1 cellular context compared by ENCODE assay signal in the genomic region with DNA sequence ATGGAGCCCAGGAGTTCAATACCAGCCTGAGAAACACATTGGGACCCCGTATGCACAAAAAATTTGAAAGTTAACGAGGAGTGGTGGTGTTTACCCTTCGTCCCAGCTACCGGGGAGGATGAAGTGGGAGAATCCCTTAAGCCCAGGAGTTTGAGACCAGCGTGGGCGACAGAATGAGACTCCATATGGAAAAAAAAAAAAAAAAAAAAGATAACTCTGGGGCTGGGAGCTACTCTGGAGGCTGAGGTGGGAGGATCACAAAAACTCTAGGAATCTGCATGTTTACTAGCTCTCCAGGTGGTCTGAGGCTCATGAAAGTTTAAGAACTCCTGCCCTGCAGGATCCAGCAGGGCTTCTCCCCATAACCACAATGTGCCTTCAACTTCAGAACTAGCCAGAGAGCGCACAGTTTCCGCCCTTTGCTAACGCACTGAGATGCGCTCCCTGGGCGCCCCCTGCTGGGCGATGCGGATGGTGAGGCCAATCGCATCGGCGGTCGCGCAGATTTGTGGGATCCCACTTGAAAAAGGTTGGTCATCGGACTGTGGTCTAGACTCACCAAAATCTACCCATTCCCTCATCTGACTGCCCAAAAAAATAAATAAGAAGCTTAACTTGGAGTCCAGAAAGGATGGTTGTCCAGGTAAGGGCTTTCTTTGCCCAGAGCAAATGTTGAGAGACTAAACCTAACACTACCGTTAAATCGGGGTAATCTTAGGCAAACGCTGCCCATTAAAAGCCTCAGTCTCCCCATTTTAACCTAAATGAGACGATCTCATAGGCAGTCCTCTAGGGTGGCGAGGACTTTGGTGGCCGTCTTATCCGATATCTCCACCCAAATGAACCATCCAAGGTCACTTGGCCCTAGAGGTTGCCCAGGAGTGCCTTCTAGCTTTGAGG.
TF ChIP-seq lines count a peak whose summit lies in the region.

No MANE protein-coding gene starts in this region.

TF ChIP-seq in IMR-90, 13 proteins besides CTCF, POLR2A, EP300 and RAD21:
- TF ChIP-seq SMC3 (IDR thresholded peaks at IDR 0.05; ENCODE audit: low read depth, low read length) (peak; percentile 80), CHD1 (IDR thresholded peaks at IDR 0.05; ENCODE audit: low read depth, low read length) (no peak)
